ENCODE assay signal across 24 cellular contexts in the genomic region with DNA sequence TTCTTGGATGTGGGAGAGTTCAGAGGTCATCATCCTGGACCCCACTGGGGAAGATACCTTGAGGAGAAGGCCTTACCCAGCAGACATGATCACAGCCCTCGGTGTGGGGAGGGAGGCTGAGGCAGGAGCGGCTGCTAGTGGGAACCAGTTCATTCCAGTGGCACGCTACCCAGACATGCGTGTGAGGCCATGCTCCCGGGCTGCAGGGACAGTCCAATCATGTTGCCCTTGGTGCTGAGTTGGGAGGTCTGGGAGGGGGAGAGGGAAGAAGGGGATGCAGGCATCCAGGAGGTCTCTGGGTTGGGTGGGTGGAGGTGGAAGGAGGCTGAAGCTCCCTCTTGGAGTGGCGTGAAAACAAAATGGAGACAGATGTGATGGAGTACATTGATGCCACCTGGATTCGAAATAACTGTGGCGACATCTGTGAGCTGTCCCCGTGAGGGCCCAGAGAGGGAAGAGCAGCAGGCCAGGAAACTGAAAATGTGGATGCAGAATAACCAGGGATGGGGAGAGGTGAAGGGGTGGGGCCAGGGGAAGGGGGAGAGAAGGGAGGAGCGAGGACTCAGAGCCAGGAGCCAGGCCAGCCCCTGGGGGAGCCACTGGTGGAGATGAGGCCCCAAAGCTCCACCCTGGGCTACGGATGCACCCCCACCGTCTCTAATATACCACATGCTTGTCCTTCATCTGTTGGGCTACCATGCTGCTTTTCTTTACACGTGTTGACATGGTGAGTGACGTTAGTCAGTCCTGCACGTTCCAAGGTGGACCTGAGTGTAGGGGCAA. TPM values are rescaled to one million over a fixed set of nuclear protein-coding genes. Genes with fewer than 3 reads are reported as not detected.
DNase-seq lines count a peak whose midpoint lies in the region; ATAC-seq and TF ChIP-seq lines count a peak whose summit lies in the region.
"Had no signal": no experiment of that assay in that cellular context is flagged by ENCODE, and none has a peak within 500 bp of the region (broad histone marks: within the 10 kb centered on the region; RNA-seq: fewer than 3 reads in every experiment).

No MANE protein-coding gene starts in this region.

- H3K9ac ChIP-seq in smooth muscle cell (ENCODE audit: low read depth): no peak overlapping the region

- no peaks in the 10 kb centered on the region for H3K27me3 Mint-ChIP-seq in activated T-cell treated with anti-CD3 and anti-CD28 coated beads, Interleukin-2, amount 50 U/mL, for 24 hours
- H3K27me3 Mint-ChIP-seq in stimulated activated naive B cell treated with anti-CD40 and anti-IgM and Interleukin-4, amounts not matched to agents 10 μg/mL and 1 μg/mL and 100 μg/mL, for 72 hours: no peaks in the 10 kb centered on the region
- H3K27me3 Mint-ChIP-seq: B cell; CD4-positive, CD25-positive, alpha-beta regulatory T cell; IgD-negative memory B cell had no signal

- no peak overlapping the region for H3K4me3 Mint-ChIP-seq in activated T-cell treated with anti-CD3 and anti-CD28 coated beads, Interleukin-2, amount 50 U/mL, for 24 hours
- H3K4me3 Mint-ChIP-seq in stimulated activated naive B cell treated with anti-CD40 and anti-IgM and Interleukin-4, amounts not matched to agents 10 μg/mL and 1 μg/mL and 100 μg/mL, for 72 hours: no peak overlapping the region
- H3K4me3 Mint-ChIP-seq: B cell, IgD-negative memory B cell had no signal

- H4K20me1 ChIP-seq in smooth muscle cell (ENCODE audit: low read depth): no peaks in the 10 kb centered on the region

- H3K79me2 ChIP-seq in smooth muscle cell (ENCODE audit: low read depth): no peaks in the 10 kb centered on the region

- POLR2A ChIA-PET in Panc1 (lab: Charles Lee): no interaction called here

- CTCF ChIA-PET in Panc1 (lab: Charles Lee): no interaction called here

- H3K9me3 ChIP-seq in Panc1 (ENCODE audit: control insufficient read depth, insufficient read depth, low read depth, low read length) (no peaks in the 10 kb centered on the region), smooth muscle cell (replicated peaks; ENCODE audit: low read depth) (no peaks in the 10 kb centered on the region)
- H3K9me3 ChIP-seq: Caco-2, MG63, Peyer's patch, SJSA1 had no signal

- H3K4me2 ChIP-seq in smooth muscle cell: no peak overlapping the region

- H3K9me3 Mint-ChIP-seq in activated T-cell treated with anti-CD3 and anti-CD28 coated beads, Interleukin-2, amount 50 U/mL, for 24 hours: no peaks in the 10 kb centered on the region
- no peaks in the 10 kb centered on the region for H3K9me3 Mint-ChIP-seq in stimulated activated naive B cell treated with anti-CD40 and anti-IgM and Interleukin-4, amounts not matched to agents 10 μg/mL and 1 μg/mL and 100 μg/mL, for 72 hours
- H3K9me3 Mint-ChIP-seq: CD4-positive, CD25-positive, alpha-beta regulatory T cell; IgD-negative memory B cell had no signal

- WGBS in smooth muscle cell (ENCODE audit: low lambda C conversion rate): 88% methylated on average over 14 of the region's 15 CpGs

- peak overlapping the region; percentile 13 for H3K27ac Mint-ChIP-seq in activated T-cell treated with anti-CD3 and anti-CD28 coated beads, Interleukin-2, amount 50 U/mL, for 24 hours
- H3K27ac Mint-ChIP-seq in stimulated activated naive B cell treated with anti-CD40 and anti-IgM and Interleukin-4, amounts not matched to agents 10 μg/mL and 1 μg/mL and 100 μg/mL, for 72 hours: peak overlapping the region; percentile 68
- H3K27ac Mint-ChIP-seq: B cell had no signal

- BruUV-seq in Panc1 (replicated peaks; lab: Mats Ljungman, UMichigan): no TSS peak

- no peak for DNase-seq in activated T-cell treated with anti-CD3 and anti-CD28 coated beads, Interleukin-2, amount 50 U/mL, for 24 hours
- DNase-seq in activated T-cell treated with anti-CD3 and anti-CD28 coated beads, Interleukin-2, amount 50 U/mL, for 48 hours: no peak
- DNase-seq in Panc1 (ENCODE audit: low read depth, low spot score) (no peak), mesenteric fat pad (ENCODE audit: low spot score) (peak; percentile 64), smooth muscle cell (lab: John Stamatoyannopoulos, UW; ENCODE audit: unreplicated experiment) (no peak), DMS 273 (lab: John Stamatoyannopoulos, UW; ENCODE audit: unreplicated experiment) (no peak)
- DNase-seq in stimulated activated naive B cell treated with anti-CD40 and anti-IgM and Interleukin-4, amounts not matched to agents 10 μg/mL and 1 μg/mL and 100 μg/mL, for 72 hours: no peak
- DNase-seq: 8988T; Caco-2; CD4-positive, CD25-positive, alpha-beta regulatory T cell; H7; Kasumi-1; MG63; NCI-H1048; NCI-H1436 treated with DMSO at 0.1 percent for 48 hours; NCI-H2029; NCI-H2171; NCI-H446 treated with DMSO at 0.1 percent for 48 hours had no signal

- no peak overlapping the region for H3K4me3 ChIP-seq in Panc1 (ENCODE audit: low read depth in 2 of 2, low read length in 2 of 2)
- no peak overlapping the region for H3K4me3 ChIP-seq in smooth muscle cell
- H3K4me3 ChIP-seq: MG63, Peyer's patch, SJSA1 had no signal

- no peaks in the 10 kb centered on the region for H3K4me1 ChIP-seq in Panc1 (ENCODE audit: control insufficient read depth, insufficient read depth, low read length)
- H3K4me1 ChIP-seq in smooth muscle cell (ENCODE audit: low read depth): no peaks in the 10 kb centered on the region
- H3K4me1 ChIP-seq: Caco-2, Peyer's patch, SJSA1 had no signal

- H2AFZ ChIP-seq in smooth muscle cell (ENCODE audit: low read depth): no peak overlapping the region

- H3K27me3 ChIP-seq in Panc1 (ENCODE audit: control insufficient read depth, insufficient read depth, low read length): no peaks in the 10 kb centered on the region
- no peaks in the 10 kb centered on the region for H3K27me3 ChIP-seq in smooth muscle cell (ENCODE audit: low read depth)
- H3K27me3 ChIP-seq: MG63, Peyer's patch, SJSA1 had no signal

- H3K36me3 Mint-ChIP-seq in activated T-cell treated with anti-CD3 and anti-CD28 coated beads, Interleukin-2, amount 50 U/mL, for 24 hours (ENCODE audit: low read depth): peaks cover 97% of the 10 kb centered on the region
- H3K36me3 Mint-ChIP-seq in stimulated activated naive B cell treated with anti-CD40 and anti-IgM and Interleukin-4, amounts not matched to agents 10 μg/mL and 1 μg/mL and 100 μg/mL, for 72 hours: peaks cover 68 to 87% of the 10 kb centered on the region in 2 donors

- H3K4me1 Mint-ChIP-seq in activated T-cell treated with anti-CD3 and anti-CD28 coated beads, Interleukin-2, amount 50 U/mL, for 24 hours (ENCODE audit: low read depth): peaks cover 1% of the 10 kb centered on the region
- H3K4me1 Mint-ChIP-seq in stimulated activated naive B cell treated with anti-CD40 and anti-IgM and Interleukin-4, amounts not matched to agents 10 μg/mL and 1 μg/mL and 100 μg/mL, for 72 hours: peaks cover 15 to 27% of the 10 kb centered on the region in 2 donors

- in situ Hi-C loops in Panc1 (cut with HindIII; ENCODE audit: low pct_unique_long_range_greater_than_20kb, low sequenced_read_pairs): no loop called here

- peak; percentile 42 for ATAC-seq in Panc1
- ATAC-seq in stimulated activated naive B cell treated with anti-CD40 and anti-IgM and Interleukin-4, amounts not matched to agents 10 μg/mL and 1 μg/mL and 100 μg/mL, for 72 hours (replicated peaks): no peak
- ATAC-seq in HG03175 (IDR thresholded peaks at IDR 0.05; ENCODE audit: unreplicated experiment): no peak

- no peak overlapping the region for H3K27ac ChIP-seq in Panc1 (ENCODE audit: low read length)
- no peak overlapping the region for H3K27ac ChIP-seq in smooth muscle cell (ENCODE audit: low read depth)
- H3K27ac ChIP-seq: HL-60, Peyer's patch, SJSA1 had no signal

- H3K36me3 ChIP-seq in Panc1 (ENCODE audit: control insufficient read depth, insufficient read depth, low read length): peaks cover 12% of the 10 kb centered on the region
- peaks cover 6% of the 10 kb centered on the region for H3K36me3 ChIP-seq in smooth muscle cell (ENCODE audit: low read depth)

- intact Hi-C loops in Panc1 (cut with micrococcal nuclease; ENCODE audit: unreplicated experiment): no loop called here

- no peak for TF ChIP-seq CTCF in Panc1 (IDR thresholded peaks at IDR 0.05)
- no peak for TF ChIP-seq CTCF in smooth muscle cell (IDR thresholded peaks at IDR 0.05; ENCODE audit: borderline replicate concordance, insufficient read depth, poor library complexity, severe bottlenecking)

- no peaks in the 10 kb centered on the region for H3F3A ChIP-seq in smooth muscle cell (ENCODE audit: low read depth)

RNA-seq across cellular contexts. Expression of a gene that starts 16.2 kb away (rescaled TPM):
- total RNA-seq in Panc1 (2021; ENCODE audit: unreplicated experiment) (70.6 TPM), mesenteric fat pad (26.4 TPM), smooth muscle cell (37.7 and 50.8 TPM in 2 replicates)
- 299 TPM for polyA plus RNA-seq in Panc1 (2012; ENCODE audit: insufficient read length)
- polyA plus RNA-seq in smooth muscle cell: 146 and 153 TPM in 2 replicates

RNA-seq across cellular contexts. Expression of a gene that starts 17.8 kb away (rescaled TPM):
- total RNA-seq in Panc1 (2021; ENCODE audit: unreplicated experiment): 79.9 TPM
- 79.2 TPM for polyA plus RNA-seq in Panc1 (2012; ENCODE audit: insufficient read length)
- 50.4 TPM for total RNA-seq in mesenteric fat pad
- total RNA-seq in smooth muscle cell: 42.9 and 51.0 TPM in 2 replicates
- polyA plus RNA-seq in smooth muscle cell: 110 and 126 TPM in 2 replicates
